ENCODE assay signal across 10 cellular contexts in genomic region chr19:42683917-42684513, GRCh38. TPM values are rescaled to one million over a fixed set of nuclear protein-coding genes. Genes with fewer than 3 reads are reported as not detected.
DNase-seq lines count a peak whose midpoint lies in the region; ATAC-seq, FAIRE-seq and TF ChIP-seq lines count a peak whose summit lies in the region.
"Had no signal": no experiment of that assay in that cellular context is flagged by ENCODE, and none has a peak within 500 bp of the region (broad histone marks: within the 10 kb centered on the region; RNA-seq: fewer than 3 reads in every experiment).

No MANE protein-coding gene starts in this region.

- no peak for FAIRE-seq in kidney (lab: Jason Lieb, UNC)

- no peak overlapping the region for H3K27ac ChIP-seq in CD4-positive, alpha-beta T cell (ENCODE audit: low read depth, low read length)
- H3K27ac ChIP-seq in GM23248 (no peak overlapping the region), kidney (ENCODE audit: low read depth in 2 of 2, low read length in 2 of 2) (no peak overlapping the region)
- H3K27ac ChIP-seq: SK-N-MC had no signal

- intact Hi-C loops in CD4-positive, alpha-beta T cell (cut with DNase I, micrococcal nuclease): no loop called here
- intact Hi-C loops in activated B cell treated with CpG ODN at 0.5 μM for 24 hours (cut with micrococcal nuclease) (no loop called here), kidney (cut with DNase I) (no loop called here)

- ATAC-seq in CD4-positive, alpha-beta T cell (ENCODE audit: poor library complexity): no peak
- ATAC-seq in activated B cell treated with CpG ODN at 0.5 μM for 24 hours (ENCODE audit: low read depth): no peak
- ATAC-seq in GM18909 (IDR thresholded peaks at IDR 0.05; ENCODE audit: poor library complexity, unreplicated experiment): no peak
- ATAC-seq in HG03139 (IDR thresholded peaks at IDR 0.05; ENCODE audit: unreplicated experiment): no peak

- CTCF ChIA-PET in CD4-positive, alpha-beta T cell (lab: Charles Lee): interaction anchor here (0.8 kb wide), 1 partner anchor 21 kb away, joined by 3 read pairs; no protein-coding TSS in a partner anchor
- CTCF ChIA-PET in activated B cell treated with CpG ODN at 0.5 μM for 24 hours (lab: Charles Lee): interaction anchor here (0.6 to 1.2 kb wide), 5 partner anchors 9 to 83 kb away, joined by 3 read pairs; no protein-coding TSS in a partner anchor

- H3K9me3 ChIP-seq in CD4-positive, alpha-beta T cell (ENCODE audit: control insufficient read depth, low read length): peaks cover 27% of the 10 kb centered on the region
- no peaks in the 10 kb centered on the region for H3K9me3 ChIP-seq in GM23248 (ENCODE audit: low read depth)
- peaks cover 9 to 26% of the 10 kb centered on the region in 2 donors for H3K9me3 ChIP-seq in kidney (ENCODE audit: control insufficient read depth in 1 of 2, low read length in 2 of 2)

- H3K4me2 ChIP-seq in GM23248 (ENCODE audit: unreplicated experiment): no peak overlapping the region

- no peak overlapping the region for H3K27ac Mint-ChIP-seq in CD4-positive, alpha-beta T cell
- no peak overlapping the region for H3K27ac Mint-ChIP-seq in activated B cell treated with CpG ODN at 0.5 μM for 24 hours
- H3K27ac Mint-ChIP-seq: naive B cell had no signal

- no peaks in the 10 kb centered on the region for H3K27me3 ChIP-seq in CD4-positive, alpha-beta T cell (ENCODE audit: control insufficient read depth, insufficient read depth, low read length)
- peaks cover 20% of the 10 kb centered on the region for H3K27me3 ChIP-seq in GM23248 (replicated peaks; ENCODE audit: insufficient read depth)

- no peak overlapping the region for H2AFZ ChIP-seq in GM23248

- no peak for DNase-seq in CD4-positive, alpha-beta T cell
- peak; percentile 32 for DNase-seq in GM23248
- no peak for DNase-seq in activated B cell treated with CpG ODN at 0.5 μM for 24 hours
- DNase-seq in kidney: no peak
- DNase-seq in NCI-H1930 (lab: John Stamatoyannopoulos, UW): no peak
- no peak for DNase-seq in amygdala (lab: John Stamatoyannopoulos, UW)
- DNase-seq: naive B cell had no signal

- POLR2A ChIA-PET in CD4-positive, alpha-beta T cell (lab: Charles Lee): no interaction called here
- POLR2A ChIA-PET in activated B cell treated with CpG ODN at 0.5 μM for 24 hours (lab: Charles Lee): no interaction called here

- no peak overlapping the region for H3K4me3 ChIP-seq in GM23248
- no peak overlapping the region for H3K4me3 ChIP-seq in kidney (ENCODE audit: low read length in 2 of 2)
- H3K4me3 ChIP-seq: SK-N-MC had no signal

- no peaks in the 10 kb centered on the region for H3K4me1 ChIP-seq in GM23248 (ENCODE audit: insufficient read depth)
- no peaks in the 10 kb centered on the region for H3K4me1 ChIP-seq in kidney (ENCODE audit: control insufficient read depth in 1 of 2, insufficient read depth in 1 of 2, low read depth in 1 of 2, low read length in 2 of 2)

- H3K9ac ChIP-seq in GM23248: no peak overlapping the region
- H3K9ac ChIP-seq in kidney (ENCODE audit: low read length in 2 of 2): no peak overlapping the region

- H3F3A ChIP-seq in GM23248 (ENCODE audit: insufficient read depth): no peaks in the 10 kb centered on the region

- in situ Hi-C loops in GM23248 (cut with MboI): no loop called here

- no peak overlapping the region for H3K4me3 Mint-ChIP-seq in CD4-positive, alpha-beta T cell
- no peak overlapping the region for H3K4me3 Mint-ChIP-seq in activated B cell treated with CpG ODN at 0.5 μM for 24 hours
- H3K4me3 Mint-ChIP-seq: naive B cell had no signal

- H4K20me1 ChIP-seq in GM23248 (ENCODE audit: insufficient read depth): no peaks in the 10 kb centered on the region

- peaks cover 16% of the 10 kb centered on the region for H3K9me3 Mint-ChIP-seq in CD4-positive, alpha-beta T cell
- H3K9me3 Mint-ChIP-seq in activated B cell treated with CpG ODN at 0.5 μM for 24 hours: peaks cover 29% of the 10 kb centered on the region

- no peaks in the 10 kb centered on the region for H3K4me1 Mint-ChIP-seq in CD4-positive, alpha-beta T cell (ENCODE audit: low read depth)
- no peaks in the 10 kb centered on the region for H3K4me1 Mint-ChIP-seq in activated B cell treated with CpG ODN at 0.5 μM for 24 hours
- H3K4me1 Mint-ChIP-seq: naive B cell had no signal

- peak; percentile 63 for TF ChIP-seq CTCF in CD4-positive, alpha-beta T cell (IDR thresholded peaks at IDR 0.05)
- peak; percentile 24 for TF ChIP-seq CTCF in activated B cell treated with CpG ODN at 0.5 μM for 24 hours (IDR thresholded peaks at IDR 0.05)
- TF ChIP-seq CTCF in kidney (IDR thresholded peaks at IDR 0.05; ENCODE audit: borderline replicate concordance, extremely low read depth, insufficient read depth): peak; percentile 39

- 49 to 51% methylated on average over 2 of the region's 2 CpGs for WGBS in GM23248 (ENCODE audit: low coverage in 1 of 2, low lambda C conversion rate in 2 of 2, missing lambda C conversion rate in 2 of 2), 2 experiments

- H3K79me2 ChIP-seq in GM23248 (ENCODE audit: insufficient read depth): no peaks in the 10 kb centered on the region

- H3K27me3 Mint-ChIP-seq in CD4-positive, alpha-beta T cell: peaks cover 13% of the 10 kb centered on the region
- peaks cover 3% of the 10 kb centered on the region for H3K27me3 Mint-ChIP-seq in activated B cell treated with CpG ODN at 0.5 μM for 24 hours

- H3K36me3 Mint-ChIP-seq in CD4-positive, alpha-beta T cell (ENCODE audit: low read depth): peaks cover 8% of the 10 kb centered on the region
- no peaks in the 10 kb centered on the region for H3K36me3 Mint-ChIP-seq in activated B cell treated with CpG ODN at 0.5 μM for 24 hours (ENCODE audit: low read depth)

- no peaks in the 10 kb centered on the region for H3K9me2 ChIP-seq in GM23248 (ENCODE audit: insufficient read depth)

- H3K36me3 ChIP-seq in GM23248 (ENCODE audit: low read depth) (no peaks in the 10 kb centered on the region), kidney (ENCODE audit: control insufficient read depth in 1 of 2, insufficient read depth in 2 of 2, low read length in 2 of 2) (no peaks in the 10 kb centered on the region)

RNA-seq across cellular contexts. Expression of gene PSG3, which starts 56.3 kb away (rescaled TPM):
- not detected for total RNA-seq in CD4-positive, alpha-beta T cell
- total RNA-seq in GM23248 (2014; rRNA removed; shearing (Covaris generic)): not detected in 2 replicates
- polyA plus RNA-seq in GM23248 (2016; fragmentation: Nextera tagmentation; extraction: Ambion mirVana) (0.10 TPM in 1 of 2 replicates, not detected in the other), kidney (ENCODE audit: insufficient read depth, low read depth, low replicate concordance) (not detected)
- total RNA-seq in activated B cell treated with CpG ODN at 0.5 μM for 24 hours (not detected in 2 replicates), kidney (not detected)
